ENCODE assay signal across 34 cellular contexts in the genomic region with DNA sequence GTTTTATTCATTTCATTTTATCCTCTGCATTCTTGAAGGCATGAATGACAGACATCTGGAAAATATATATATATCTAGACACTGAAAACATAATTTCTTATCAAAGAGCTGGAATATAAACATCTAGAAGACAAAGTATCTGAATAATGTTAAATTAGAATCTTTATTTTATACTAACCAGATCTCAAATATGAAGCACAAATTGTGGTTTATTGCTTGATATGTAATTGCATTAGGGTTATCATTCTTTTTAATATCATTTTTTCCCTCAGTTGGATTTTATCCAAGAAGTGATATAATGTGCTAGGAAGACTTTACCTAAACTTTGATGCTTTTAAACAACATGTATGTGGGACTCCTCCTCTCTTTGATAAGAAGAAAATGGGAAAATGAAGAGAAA.
"Had no signal": no experiment of that assay in that cellular context is flagged by ENCODE, and none has a peak within 500 bp of the region (broad histone marks: within the 10 kb centered on the region; RNA-seq: fewer than 3 reads in every experiment).

No MANE protein-coding gene starts in this region.

- H3K9ac ChIP-seq: KMS-11 had no signal

- H3K27me3 ChIP-seq: MG63 had no signal

- H3K27ac ChIP-seq: KMS-11 had no signal

- H3K9me3 ChIP-seq: MG63 had no signal

- H3K4me3 ChIP-seq: MG63 had no signal

- H3K4me2 ChIP-seq: KMS-11 had no signal

- H3K36me3 ChIP-seq: MG63 had no signal

- DNase-seq: Karpas-422, Kasumi-1, KG1, MG63, MM.1S, MV-4-11, NCI-H1048, NCI-H1092, NCI-H1092 treated with DMSO at 0.1 percent for 48 hours, NCI-H1105, NCI-H1105 treated with DMSO at 0.1 percent for 48 hours, NCI-H1417, NCI-H1417 treated with DMSO at 0.1 percent for 48 hours, NCI-H1436, NCI-H1436 treated with DMSO at 0.1 percent for 48 hours, NCI-H146, NCI-H1694, NCI-H1694 treated with DMSO at 0.1 percent for 48 hours, NCI-H187, NCI-H187 treated with DMSO at 0.1 percent for 48 hours, NCI-H1930, NCI-H2029, NCI-H2029 treated with DMSO at 0.1 percent for 48 hours, NCI-H2081, NCI-H2081 treated with DMSO at 0.1 percent for 48 hours, NCI-H2107, NCI-H2171, NCI-H2171 treated with DMSO at 0.1 percent for 48 hours, NCI-H2227 treated with DMSO at 0.1 percent for 48 hours, NCI-H226, NCI-H345, NCI-H446, NCI-H446 treated with DMSO at 0.1 percent for 48 hours had no signal
